ENCODE assay signal across 3 cellular contexts in the genomic region with DNA sequence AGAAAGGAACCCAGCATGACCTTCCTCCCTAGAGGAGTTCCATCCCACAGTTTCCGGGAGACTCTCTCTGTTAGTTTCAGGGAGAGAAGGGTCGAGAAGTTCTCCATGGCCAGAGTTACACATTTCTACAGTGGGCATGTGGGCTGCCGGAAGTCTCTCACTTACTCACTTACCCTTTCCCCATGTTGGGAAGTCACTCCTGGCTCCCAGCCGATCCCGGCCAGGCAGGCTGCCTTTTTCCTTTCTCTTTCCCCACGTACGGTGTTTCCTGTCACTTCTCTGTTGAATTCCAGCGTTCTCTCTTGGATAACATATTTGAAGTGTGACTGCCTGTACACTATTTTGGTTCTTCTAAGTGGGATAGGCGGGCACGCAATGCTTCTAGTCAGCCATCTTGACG.
A peak's percentile ranks its signal among the peaks of the same experiment; 100 is the strongest.
TF ChIP-seq lines count a peak whose summit lies in the region.

No MANE protein-coding gene starts in this region.

TF ChIP-seq in HEK293T, 16 proteins besides CTCF, POLR2A, EP300 and RAD21:
- no peak for TF ChIP-seq BHLHE40 (IDR thresholded peaks at IDR 0.05; ENCODE audit: borderline replicate concordance)
- TF ChIP-seq SP1 (IDR thresholded peaks at IDR 0.05) = no peak
- TF ChIP-seq ELF4 (IDR thresholded peaks at IDR 0.05) = no peak
- TF ChIP-seq PKNOX1 (IDR thresholded peaks at IDR 0.05) = no peak
- TF ChIP-seq SUZ12 (IDR thresholded peaks at IDR 0.05) = no peak
- no peak for TF ChIP-seq NFRKB (IDR thresholded peaks at IDR 0.05)
- TF ChIP-seq FOXK2 (IDR thresholded peaks at IDR 0.05) = no peak
- TF ChIP-seq L3MBTL2 (conservative IDR thresholded peaks at IDR 0.05) = no peak
- no peak for TF ChIP-seq HDGF (IDR thresholded peaks at IDR 0.05; ENCODE audit: borderline replicate concordance)
- no peak for TF ChIP-seq ARNT (IDR thresholded peaks at IDR 0.05)
- no peak for TF ChIP-seq ZNF384 (IDR thresholded peaks at IDR 0.05)
- no peak for TF ChIP-seq CTBP1 (IDR thresholded peaks at IDR 0.05; ENCODE audit: borderline replicate concordance)
- no peak for TF ChIP-seq FOXM1 (IDR thresholded peaks at IDR 0.05; ENCODE audit: borderline replicate concordance)
- TF ChIP-seq FOXA1 (IDR thresholded peaks at IDR 0.05) = no peak

TF ChIP-seq in WTC11, 78 proteins besides CTCF, POLR2A, EP300 and RAD21:
- TF ChIP-seq, protein P1, sequence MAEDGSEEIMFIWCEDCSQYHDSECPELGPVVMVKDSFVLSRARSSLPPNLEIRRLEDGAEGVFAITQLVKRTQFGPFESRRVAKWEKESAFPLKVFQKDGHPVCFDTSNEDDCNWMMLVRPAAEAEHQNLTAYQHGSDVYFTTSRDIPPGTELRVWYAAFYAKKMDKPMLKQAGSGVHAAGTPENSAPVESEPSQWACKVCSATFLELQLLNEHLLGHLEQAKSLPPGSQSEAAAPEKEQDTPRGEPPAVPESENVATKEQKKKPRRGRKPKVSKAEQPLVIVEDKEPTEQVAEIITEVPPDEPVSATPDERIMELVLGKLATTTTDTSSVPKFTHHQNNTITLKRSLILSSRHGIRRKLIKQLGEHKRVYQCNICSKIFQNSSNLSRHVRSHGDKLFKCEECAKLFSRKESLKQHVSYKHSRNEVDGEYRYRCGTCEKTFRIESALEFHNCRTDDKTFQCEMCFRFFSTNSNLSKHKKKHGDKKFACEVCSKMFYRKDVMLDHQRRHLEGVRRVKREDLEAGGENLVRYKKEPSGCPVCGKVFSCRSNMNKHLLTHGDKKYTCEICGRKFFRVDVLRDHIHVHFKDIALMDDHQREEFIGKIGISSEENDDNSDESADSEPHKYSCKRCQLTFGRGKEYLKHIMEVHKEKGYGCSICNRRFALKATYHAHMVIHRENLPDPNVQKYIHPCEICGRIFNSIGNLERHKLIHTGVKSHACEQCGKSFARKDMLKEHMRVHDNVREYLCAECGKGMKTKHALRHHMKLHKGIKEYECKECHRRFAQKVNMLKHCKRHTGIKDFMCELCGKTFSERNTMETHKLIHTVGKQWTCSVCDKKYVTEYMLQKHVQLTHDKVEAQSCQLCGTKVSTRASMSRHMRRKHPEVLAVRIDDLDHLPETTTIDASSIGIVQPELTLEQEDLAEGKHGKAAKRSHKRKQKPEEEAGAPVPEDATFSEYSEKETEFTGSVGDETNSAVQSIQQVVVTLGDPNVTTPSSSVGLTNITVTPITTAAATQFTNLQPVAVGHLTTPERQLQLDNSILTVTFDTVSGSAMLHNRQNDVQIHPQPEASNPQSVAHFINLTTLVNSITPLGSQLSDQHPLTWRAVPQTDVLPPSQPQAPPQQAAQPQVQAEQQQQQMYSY (CRISPR knock-in tag; IDR thresholded peaks at IDR 0.05) = peak; percentile 34; the same call in 1 of the 2 replicates
- TF ChIP-seq, protein P2, sequence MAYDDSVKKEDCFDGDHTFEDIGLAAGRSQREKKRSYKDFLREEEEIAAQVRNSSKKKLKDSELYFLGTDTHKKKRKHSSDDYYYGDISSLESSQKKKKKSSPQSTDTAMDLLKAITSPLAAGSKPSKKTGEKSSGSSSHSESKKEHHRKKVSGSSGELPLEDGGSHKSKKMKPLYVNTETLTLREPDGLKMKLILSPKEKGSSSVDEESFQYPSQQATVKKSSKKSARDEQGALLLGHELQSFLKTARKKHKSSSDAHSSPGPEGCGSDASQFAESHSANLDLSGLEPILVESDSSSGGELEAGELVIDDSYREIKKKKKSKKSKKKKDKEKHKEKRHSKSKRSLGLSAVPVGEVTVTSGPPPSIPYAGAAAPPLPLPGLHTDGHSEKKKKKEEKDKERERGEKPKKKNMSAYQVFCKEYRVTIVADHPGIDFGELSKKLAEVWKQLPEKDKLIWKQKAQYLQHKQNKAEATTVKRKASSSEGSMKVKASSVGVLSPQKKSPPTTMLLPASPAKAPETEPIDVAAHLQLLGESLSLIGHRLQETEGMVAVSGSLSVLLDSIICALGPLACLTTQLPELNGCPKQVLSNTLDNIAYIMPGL (CRISPR knock-in tag; IDR thresholded peaks at IDR 0.05) = no peak

TF ChIP-seq in H1, 55 proteins besides CTCF, POLR2A, EP300 and RAD21:
- TF ChIP-seq POLR2AphosphoS5 (IDR thresholded peaks at IDR 0.05; ENCODE audit: low read depth, low read length) = no peak
- no peak for TF ChIP-seq JUN (IDR thresholded peaks at IDR 0.05; ENCODE audit: low read depth, low read length)
- TF ChIP-seq PHF8 (conservative IDR thresholded peaks at IDR 0.05; ENCODE audit: low read depth, low read length) = no peak
- TF ChIP-seq RBBP5 (IDR thresholded peaks at IDR 0.05; ENCODE audit: borderline replicate concordance, low read depth, low read length) = no peak
- no peak for TF ChIP-seq NRF1 (IDR thresholded peaks at IDR 0.05; ENCODE audit: low read depth, low read length)
- no peak for TF ChIP-seq SP4 (IDR thresholded peaks at IDR 0.05; ENCODE audit: low read length)
- no peak for TF ChIP-seq NANOG (IDR thresholded peaks at IDR 0.05; ENCODE audit: insufficient read depth, low read depth, low read length, poor library complexity, severe bottlenecking)
- TF ChIP-seq MAFK (IDR thresholded peaks at IDR 0.05; ENCODE audit: low read depth, low read length) = no peak
- TF ChIP-seq RXRA (IDR thresholded peaks at IDR 0.05; ENCODE audit: insufficient read depth, low read depth, low read length) = no peak
- TF ChIP-seq EZH2 (IDR thresholded peaks at IDR 0.05; ENCODE audit: low read depth, low read length, severe bottlenecking) = no peak
- TF ChIP-seq BRCA1 (IDR thresholded peaks at IDR 0.05; ENCODE audit: low read depth, low read length) = no peak
- no peak for TF ChIP-seq RNF2 (IDR thresholded peaks at IDR 0.05; ENCODE audit: borderline replicate concordance, low read depth, low read length, missing control alignments, poor library complexity, severe bottlenecking)
- no peak for TF ChIP-seq CHD1 (IDR thresholded peaks at IDR 0.05; ENCODE audit: low read depth, low read length)
- no peak for TF ChIP-seq CBX5 (IDR thresholded peaks at IDR 0.05; ENCODE audit: low read depth, low read length)
- TF ChIP-seq CBX8 (IDR thresholded peaks at IDR 0.05; ENCODE audit: borderline replicate concordance, low read depth, low read length) = no peak
- TF ChIP-seq SIN3A (conservative IDR thresholded peaks at IDR 0.05 in 1 of 2, IDR thresholded peaks at IDR 0.05 in 1 of 2; ENCODE audit: low read depth in 1 of 2, low read length in 2 of 2) = no peak
- TF ChIP-seq, protein P3, sequence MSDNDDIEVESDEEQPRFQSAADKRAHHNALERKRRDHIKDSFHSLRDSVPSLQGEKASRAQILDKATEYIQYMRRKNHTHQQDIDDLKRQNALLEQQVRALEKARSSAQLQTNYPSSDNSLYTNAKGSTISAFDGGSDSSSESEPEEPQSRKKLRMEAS (IDR thresholded peaks at IDR 0.05) = no peak
- TF ChIP-seq HDAC2 (IDR thresholded peaks at IDR 0.05; ENCODE audit: borderline replicate concordance in 1 of 2, low read depth in 2 of 2, low read length in 2 of 2) = no peak
